10 cellular contexts compared by ENCODE assay signal in the genomic region with DNA sequence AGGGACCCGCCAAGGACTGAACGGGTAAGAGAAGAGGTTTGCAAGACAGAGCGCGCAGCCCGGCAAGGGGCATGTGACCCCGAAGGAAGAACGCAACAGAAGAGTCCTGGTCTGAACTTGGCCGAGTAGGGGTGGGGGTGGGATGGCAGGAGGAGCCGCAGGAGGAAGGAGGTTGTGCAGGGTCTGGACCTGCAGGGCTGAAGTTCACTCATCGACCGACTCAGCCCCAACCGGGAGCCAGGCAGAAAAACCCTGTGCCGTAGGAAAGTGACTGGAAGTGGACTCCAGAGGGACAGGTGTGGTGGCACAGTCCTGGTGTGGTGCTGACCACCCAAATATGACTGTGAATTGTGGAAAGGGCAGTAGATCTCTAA. TPM values are rescaled to one million over a fixed set of nuclear protein-coding genes. Genes with fewer than 3 reads are reported as not detected.
DNase-seq lines count a peak whose midpoint lies in the region; ATAC-seq and TF ChIP-seq lines count a peak whose summit lies in the region.
"Had no signal": no experiment of that assay in that cellular context is flagged by ENCODE, and none has a peak within 500 bp of the region (broad histone marks: within the 10 kb centered on the region; RNA-seq: fewer than 3 reads in every experiment).

No MANE protein-coding gene starts in this region.

- peaks cover 4% of the 10 kb centered on the region for H3K4me1 Mint-ChIP-seq in T-helper 2 cell treated with Interferon-gamma antibody and Interleukin-4, amounts not matched to agents 5 μg/mL and 100 μg/mL, for 36 hours (ENCODE audit: low read depth)
- peaks cover 13% of the 10 kb centered on the region for H3K4me1 Mint-ChIP-seq in brain
- peaks cover 8% of the 10 kb centered on the region for H3K4me1 Mint-ChIP-seq in stimulated activated effector memory CD8-positive, alpha-beta T cell treated with anti-CD3 and anti-CD28 coated beads, Interleukin-12 subunit alpha, Interleukin-12 subunit beta, amount 100 ng/mL, for 72 hours

- H3K36me3 Mint-ChIP-seq in T-helper 2 cell treated with Interferon-gamma antibody and Interleukin-4, amounts not matched to agents 5 μg/mL and 100 μg/mL, for 36 hours (ENCODE audit: low read depth), result peaks cover 1% of the 10 kb centered on the region
- peaks cover 21% of the 10 kb centered on the region for H3K36me3 Mint-ChIP-seq in brain
- peaks cover 12% of the 10 kb centered on the region for H3K36me3 Mint-ChIP-seq in stimulated activated effector memory CD8-positive, alpha-beta T cell treated with anti-CD3 and anti-CD28 coated beads, Interleukin-12 subunit alpha, Interleukin-12 subunit beta, amount 100 ng/mL, for 72 hours

- no peaks in the 10 kb centered on the region for H3K27me3 Mint-ChIP-seq in T-helper 2 cell treated with Interferon-gamma antibody and Interleukin-4, amounts not matched to agents 5 μg/mL and 100 μg/mL, for 36 hours (ENCODE audit: low read depth)
- H3K27me3 Mint-ChIP-seq in brain, result peaks cover 55% of the 10 kb centered on the region

- H3K27ac Mint-ChIP-seq in T-helper 2 cell treated with Interferon-gamma antibody and Interleukin-4, amounts not matched to agents 5 μg/mL and 100 μg/mL, for 36 hours, result no peak overlapping the region
- peak overlapping the region in 1 of 5 experiments; percentile 23 for H3K27ac Mint-ChIP-seq in brain
- no peak overlapping the region for H3K27ac Mint-ChIP-seq in stimulated activated effector memory CD8-positive, alpha-beta T cell treated with anti-CD3 and anti-CD28 coated beads, Interleukin-12 subunit alpha, Interleukin-12 subunit beta, amount 100 ng/mL, for 72 hours

- H3K4me3 Mint-ChIP-seq in T-helper 2 cell treated with Interferon-gamma antibody and Interleukin-4, amounts not matched to agents 5 μg/mL and 100 μg/mL, for 36 hours, result peak overlapping the region; percentile 11
- peak overlapping the region; percentile 59 to 79 (median 69) for H3K4me3 Mint-ChIP-seq in brain
- H3K4me3 Mint-ChIP-seq in stimulated activated effector memory CD8-positive, alpha-beta T cell treated with anti-CD3 and anti-CD28 coated beads, Interleukin-12 subunit alpha, Interleukin-12 subunit beta, amount 100 ng/mL, for 72 hours, result peak overlapping the region; percentile 53

- peak; percentile 55 for ATAC-seq in left lobe of liver
- ATAC-seq in stimulated activated effector memory CD8-positive, alpha-beta T cell treated with anti-CD3 and anti-CD28 coated beads, Interleukin-12 subunit alpha, Interleukin-12 subunit beta, amount 100 ng/mL, for 72 hours, result no peak
- ATAC-seq in GM21381 (IDR thresholded peaks at IDR 0.05; ENCODE audit: unreplicated experiment), result no peak
- ATAC-seq in GM18498 (IDR thresholded peaks at IDR 0.05; ENCODE audit: unreplicated experiment), result no peak

- no peak for DNase-seq in T-helper 2 cell treated with Interferon-gamma antibody and Interleukin-4, amounts not matched to agents 5 μg/mL and 100 μg/mL, for 36 hours (ENCODE audit: low spot score)
- no peak for DNase-seq in T-helper 2 cell
- DNase-seq in left lobe of liver (ENCODE audit: low spot score), result no peak
- no peak for DNase-seq in stimulated activated effector memory CD8-positive, alpha-beta T cell treated with anti-CD3 and anti-CD28 coated beads, Interleukin-12 subunit alpha, Interleukin-12 subunit beta, amount 100 ng/mL, for 72 hours (ENCODE audit: low spot score in 2 of 2)
- no peak for DNase-seq in stimulated activated naive CD4-positive, alpha-beta T cell treated with Interleukin-2 at 50 U/mL for 16 hours (lab: John Stamatoyannopoulos, UW)

- TF ChIP-seq CTCF in brain (conservative IDR thresholded peaks at IDR 0.05), result no peak

- H3K9me3 Mint-ChIP-seq in T-helper 2 cell treated with Interferon-gamma antibody and Interleukin-4, amounts not matched to agents 5 μg/mL and 100 μg/mL, for 36 hours, result no peaks in the 10 kb centered on the region
- peaks cover 0 to 4% (median 0%) of the 10 kb centered on the region in 5 experiments for H3K9me3 Mint-ChIP-seq in brain
- H3K9me3 Mint-ChIP-seq in stimulated activated effector memory CD8-positive, alpha-beta T cell treated with anti-CD3 and anti-CD28 coated beads, Interleukin-12 subunit alpha, Interleukin-12 subunit beta, amount 100 ng/mL, for 72 hours, result no peaks in the 10 kb centered on the region

RNA-seq across cellular contexts. Expression of gene ADISSP, which starts 15.2 kb away (rescaled TPM):
- 54.2 TPM for polyA plus RNA-seq in brain (ENCODE audit: insufficient read depth, low read depth, low replicate concordance)
- total RNA-seq in left lobe of liver, result 10.6 TPM

RNA-seq across cellular contexts. Expression of gene HSPA12B, which starts 19.9 kb away (rescaled TPM):
- polyA plus RNA-seq in brain (ENCODE audit: insufficient read depth, low read depth, low replicate concordance), result 2.7 TPM
- total RNA-seq in left lobe of liver, result 1.4 TPM
- total RNA-seq: A172 had no signal

RNA-seq across cellular contexts. Expression of gene SPEF1, which starts 28.9 kb away (rescaled TPM):
- 1.0 TPM for polyA plus RNA-seq in brain (ENCODE audit: insufficient read depth, low read depth, low replicate concordance)
- 0.10 TPM for total RNA-seq in left lobe of liver
- total RNA-seq: mesenteric fat pad had no signal

RNA-seq across cellular contexts. Expression of gene CENPB, which starts 34.2 kb away (rescaled TPM):
- polyA plus RNA-seq in brain (ENCODE audit: insufficient read depth, low read depth, low replicate concordance), result 122 TPM
- 39.4 TPM for total RNA-seq in left lobe of liver

RNA-seq across cellular contexts. Expression of gene SIGLEC1, which starts 40.0 kb away (rescaled TPM):
- 0.97 TPM for polyA plus RNA-seq in brain (ENCODE audit: insufficient read depth, low read depth, low replicate concordance)
- total RNA-seq in left lobe of liver, result 5.9 TPM
- total RNA-seq: A172 had no signal

Comparison
In these comparisons a context has a peak if more than half of its experiments do, and no peak if none do; other contexts are left out.
1. H3K4me3 Mint-ChIP-seq: peak in every context shown above with its lines; median percentile 69 in brain; 53 in stimulated activated effector memory CD8-positive, alpha-beta T cell treated with anti-CD3 and anti-CD28 coated beads, Interleukin-12 subunit alpha, Interleukin-12 subunit beta, amount 100 ng/mL, for 72 hours; 11 in T-helper 2 cell treated with Interferon-gamma antibody and Interleukin-4, amounts not matched to agents 5 μg/mL and 100 μg/mL, for 36 hours.